ENCODE assay signal across 1 cellular context in the genomic region with DNA sequence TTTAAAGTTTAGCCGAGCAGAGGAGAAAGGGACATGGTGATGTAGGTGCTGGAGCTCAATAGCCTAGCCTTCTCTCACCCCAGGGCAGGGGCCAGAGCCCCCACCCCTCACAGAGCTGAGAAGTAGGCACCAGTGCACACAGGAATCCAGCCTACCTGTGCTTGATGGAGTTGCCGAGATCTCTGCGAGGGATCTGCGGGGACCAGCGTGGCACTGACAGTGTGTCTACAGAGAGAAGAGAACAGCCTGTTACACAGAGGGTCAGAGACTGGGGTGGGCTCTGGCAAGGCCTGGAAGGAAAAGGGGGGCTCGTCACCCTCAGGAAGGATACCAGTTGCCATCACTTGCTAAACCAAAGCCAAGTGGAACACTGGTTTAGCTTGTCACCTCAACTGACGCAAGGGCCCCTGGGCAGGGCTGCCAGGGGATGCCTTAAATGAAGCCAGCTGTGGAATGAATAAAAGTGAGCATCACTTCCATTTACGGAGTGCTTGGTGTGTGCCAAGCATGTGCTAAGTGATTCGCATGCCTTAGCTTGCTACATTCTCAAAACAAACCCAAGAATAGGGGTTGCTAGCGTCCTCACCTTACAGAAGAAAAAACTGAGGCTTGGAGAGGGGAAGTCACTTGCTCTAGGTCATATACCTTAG.
TF ChIP-seq lines count a peak whose summit lies in the region.

No MANE protein-coding gene starts in this region.

TF ChIP-seq in IMR-90, 13 proteins besides CTCF, POLR2A, EP300 and RAD21:
- TF ChIP-seq BHLHE40 (IDR thresholded peaks at IDR 0.05; ENCODE audit: low read depth, low read length) (no peak), RCOR1 (IDR thresholded peaks at IDR 0.05; ENCODE audit: insufficient replicate concordance, low read length) (no peak), CEBPB (IDR thresholded peaks at IDR 0.05; ENCODE audit: low read depth, low read length) (no peak), MXI1 (IDR thresholded peaks at IDR 0.05; ENCODE audit: borderline replicate concordance, low read depth, low read length) (no peak), RFX5 (IDR thresholded peaks at IDR 0.05; ENCODE audit: low read depth, low read length) (no peak), MAFK (IDR thresholded peaks at IDR 0.05; ENCODE audit: low read depth, low read length) (no peak), NFE2L2 (IDR thresholded peaks at IDR 0.05; ENCODE audit: low read depth, low read length) (no peak), CHD1 (IDR thresholded peaks at IDR 0.05; ENCODE audit: low read depth, low read length) (no peak), MAZ (IDR thresholded peaks at IDR 0.05; ENCODE audit: borderline replicate concordance, low read depth, low read length) (no peak), SMC3 (IDR thresholded peaks at IDR 0.05; ENCODE audit: low read depth, low read length) (no peak)
- TF ChIP-seq, protein P1, sequence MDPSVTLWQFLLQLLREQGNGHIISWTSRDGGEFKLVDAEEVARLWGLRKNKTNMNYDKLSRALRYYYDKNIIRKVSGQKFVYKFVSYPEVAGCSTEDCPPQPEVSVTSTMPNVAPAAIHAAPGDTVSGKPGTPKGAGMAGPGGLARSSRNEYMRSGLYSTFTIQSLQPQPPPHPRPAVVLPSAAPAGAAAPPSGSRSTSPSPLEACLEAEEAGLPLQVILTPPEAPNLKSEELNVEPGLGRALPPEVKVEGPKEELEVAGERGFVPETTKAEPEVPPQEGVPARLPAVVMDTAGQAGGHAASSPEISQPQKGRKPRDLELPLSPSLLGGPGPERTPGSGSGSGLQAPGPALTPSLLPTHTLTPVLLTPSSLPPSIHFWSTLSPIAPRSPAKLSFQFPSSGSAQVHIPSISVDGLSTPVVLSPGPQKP (IDR thresholded peaks at IDR 0.05; ENCODE audit: borderline replicate concordance, low read depth, low read length) = no peak
- TF ChIP-seq, protein P2, sequence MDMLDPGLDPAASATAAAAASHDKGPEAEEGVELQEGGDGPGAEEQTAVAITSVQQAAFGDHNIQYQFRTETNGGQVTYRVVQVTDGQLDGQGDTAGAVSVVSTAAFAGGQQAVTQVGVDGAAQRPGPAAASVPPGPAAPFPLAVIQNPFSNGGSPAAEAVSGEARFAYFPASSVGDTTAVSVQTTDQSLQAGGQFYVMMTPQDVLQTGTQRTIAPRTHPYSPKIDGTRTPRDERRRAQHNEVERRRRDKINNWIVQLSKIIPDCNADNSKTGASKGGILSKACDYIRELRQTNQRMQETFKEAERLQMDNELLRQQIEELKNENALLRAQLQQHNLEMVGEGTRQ (IDR thresholded peaks at IDR 0.05; ENCODE audit: low read depth, low read length) = no peak
